Comparison of ENCODE assay signal across 1 cellular context in genomic region chr20:57904706-57905105, GRCh38.
TF ChIP-seq lines count a peak whose summit lies in the region.

No MANE protein-coding gene starts in this region.

TF ChIP-seq in GM23338, 12 proteins besides CTCF, POLR2A, EP300 and RAD21 (continued from another document):
- no peak for TF ChIP-seq ZNF462 (CRISPR knock-in tag; IDR thresholded peaks at IDR 0.05)
TF ChIP-seq in GM23338: peak in this region for 0.
